In the genomic region with DNA sequence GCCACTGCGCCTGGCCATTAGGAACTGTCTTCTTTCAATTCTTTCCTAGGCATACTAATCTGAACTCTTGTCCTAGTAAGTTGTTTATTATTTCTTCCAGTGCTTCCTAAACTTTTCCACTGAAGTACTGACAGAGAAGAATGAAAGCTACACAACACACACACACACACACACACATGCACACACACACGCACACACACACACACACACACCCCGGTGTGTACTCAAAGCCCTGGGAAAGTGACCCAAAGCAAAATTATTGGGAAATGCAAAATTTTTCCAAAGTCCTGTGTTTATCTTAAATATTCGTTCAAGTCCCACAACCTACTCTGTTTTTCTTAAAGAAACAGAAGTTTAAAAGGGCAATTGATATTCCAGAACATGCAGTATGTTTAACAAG, we compare ENCODE assay signal across 1 cellular context.
TF ChIP-seq lines count a peak whose summit lies in the region.

No MANE protein-coding gene starts in this region.

TF ChIP-seq in liver, 16 proteins besides CTCF, POLR2A, EP300 and RAD21 (continued from another document):
- TF ChIP-seq, protein P1, sequence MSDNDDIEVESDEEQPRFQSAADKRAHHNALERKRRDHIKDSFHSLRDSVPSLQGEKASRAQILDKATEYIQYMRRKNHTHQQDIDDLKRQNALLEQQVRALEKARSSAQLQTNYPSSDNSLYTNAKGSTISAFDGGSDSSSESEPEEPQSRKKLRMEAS (IDR thresholded peaks at IDR 0.05), result no peak
- TF ChIP-seq GABPA (IDR thresholded peaks at IDR 0.05 in 1 of 2, conservative IDR thresholded peaks at IDR 0.05 in 1 of 2) (no peak), FOXA2 (IDR thresholded peaks at IDR 0.05) (no peak), FOXA1 (IDR thresholded peaks at IDR 0.05) (no peak), HNF4A (conservative IDR thresholded peaks at IDR 0.05) (peak in 1 of 2 donors; percentile 34), EGR1 (IDR thresholded peaks at IDR 0.05; ENCODE audit: low read depth in 2 of 2) (no peak)
- TF ChIP-seq, protein P2, sequence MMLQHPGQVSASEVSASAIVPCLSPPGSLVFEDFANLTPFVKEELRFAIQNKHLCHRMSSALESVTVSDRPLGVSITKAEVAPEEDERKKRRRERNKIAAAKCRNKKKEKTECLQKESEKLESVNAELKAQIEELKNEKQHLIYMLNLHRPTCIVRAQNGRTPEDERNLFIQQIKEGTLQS (IDR thresholded peaks at IDR 0.05), result no peak
TF ChIP-seq in liver: peak in this region for 3.
